ENCODE assay signal across 15 cellular contexts in genomic region chr3:63875510-63875909, GRCh38. TPM values are rescaled to one million over a fixed set of nuclear protein-coding genes. Genes with fewer than 3 reads are reported as not detected.
DNase-seq lines count a peak whose midpoint lies in the region; ATAC-seq and TF ChIP-seq lines count a peak whose summit lies in the region.
"Had no signal": no experiment of that assay in that cellular context is flagged by ENCODE, and none has a peak within 500 bp of the region (broad histone marks: within the 10 kb centered on the region; RNA-seq: fewer than 3 reads in every experiment).

No MANE protein-coding gene starts in this region.

- H3K9me3 Mint-ChIP-seq in progenitor cell of endocrine pancreas (ENCODE audit: low read depth), result no peaks in the 10 kb centered on the region

- ATAC-seq in T-helper 17 cell (no peak), HG02571 (IDR thresholded peaks at IDR 0.05; ENCODE audit: unreplicated experiment) (no peak)

- H3K36me3 Mint-ChIP-seq in T-helper 17 cell (ENCODE audit: low read depth) (peaks cover 1% of the 10 kb centered on the region), progenitor cell of endocrine pancreas (ENCODE audit: insufficient read depth) (no peaks in the 10 kb centered on the region)

- H3K27me3 Mint-ChIP-seq in T-helper 17 cell (no peaks in the 10 kb centered on the region), progenitor cell of endocrine pancreas (no peaks in the 10 kb centered on the region)

- H3K9me3 ChIP-seq in T-helper 17 cell (ENCODE audit: control insufficient read depth, low read length, poor library complexity, severe bottlenecking), result no peaks in the 10 kb centered on the region

- DNase-seq in NCI-H748 (lab: John Stamatoyannopoulos, UW; ENCODE audit: unreplicated experiment) (peak; percentile 60), NCI-H748 treated with DMSO at 0.1 percent for 48 hours (lab: John Stamatoyannopoulos, UW) (no peak), NCI-H1417 (lab: John Stamatoyannopoulos, UW) (peak; percentile 52 to 91 (median 56)), T-helper 17 cell (no peak), progenitor cell of endocrine pancreas (ENCODE audit: low spot score, unreplicated experiment) (no peak), HPDE6-E6E7 (ENCODE audit: extremely low spot score) (no peak), HT-29 (ENCODE audit: low spot score) (no peak)
- DNase-seq: GM23248, KG1, NCI-H1092, NCI-H345, SHP77 had no signal

- H3K4me1 Mint-ChIP-seq in T-helper 17 cell (peaks cover 47% of the 10 kb centered on the region), progenitor cell of endocrine pancreas (ENCODE audit: low read depth) (peaks cover 37% of the 10 kb centered on the region)

- H3K4me3 Mint-ChIP-seq in T-helper 17 cell (no peak overlapping the region), progenitor cell of endocrine pancreas (ENCODE audit: low read depth) (no peak overlapping the region)

- no peak for TF ChIP-seq CTCF in progenitor cell of endocrine pancreas (IDR thresholded peaks at IDR 0.05; ENCODE audit: unreplicated experiment)

- H3K27ac Mint-ChIP-seq in T-helper 17 cell (peak overlapping the region; percentile 65), progenitor cell of endocrine pancreas (peak overlapping the region; percentile 14)

RNA-seq across cellular contexts. Expression of gene ATXN7, which starts 11.8 kb away (rescaled TPM):
- 100 to 1,000 TPM; 165 to 205 TPM for total RNA-seq in T-helper 17 cell
- total RNA-seq in progenitor cell of endocrine pancreas, result 36.7 and 37.4 TPM in 2 replicates
- 3.0 and 6.3 TPM in 2 replicates for total RNA-seq in HT-29 (2014; rRNA removed; shearing (Covaris generic))

RNA-seq across cellular contexts. Expression of gene THOC7, which starts 11.9 kb away (rescaled TPM):
- total RNA-seq in T-helper 17 cell (10 to 100 TPM; 29.9 to 36.6 TPM), progenitor cell of endocrine pancreas (52.6 and 53.4 TPM in 2 replicates)
- total RNA-seq in HT-29 (2014; rRNA removed; shearing (Covaris generic)), result 25.6 and 26.1 TPM in 2 replicates

RNA-seq across cellular contexts. Expression of gene SCAANT1, which starts 36.7 kb away (rescaled TPM):
- total RNA-seq in T-helper 17 cell, result 1 to 10 TPM in 1 of 2 donors, not detected in 1; 1.7 TPM
- total RNA-seq in progenitor cell of endocrine pancreas, result not detected in 2 replicates
- total RNA-seq in HT-29 (2014; rRNA removed; shearing (Covaris generic)), result not detected in 2 replicates
- total RNA-seq: Daoy, GM23248, MCF 10A had no signal

RNA-seq across cellular contexts. Expression of gene C3orf49, which starts 56.4 kb away (rescaled TPM):
- total RNA-seq in T-helper 17 cell, result not detected
- total RNA-seq in progenitor cell of endocrine pancreas, result not detected in 2 replicates
- not detected in 2 replicates for total RNA-seq in HT-29 (2014; rRNA removed; shearing (Covaris generic))
- total RNA-seq: Daoy, GM23248, MCF 10A had no signal

Comparison
In these comparisons a context has a peak if more than half of its experiments do, and no peak if none do; other contexts are left out.
1. DNase-seq: peak in NCI-H748 (single experiment) and NCI-H1417 (3 of 3); none in NCI-H748 treated with DMSO at 0.1 percent for 48 hours (single experiment), T-helper 17 cell (0 of 3), progenitor cell of endocrine pancreas (single experiment), HPDE6-E6E7 (single experiment) and HT-29 (single experiment).